In the genomic region with DNA sequence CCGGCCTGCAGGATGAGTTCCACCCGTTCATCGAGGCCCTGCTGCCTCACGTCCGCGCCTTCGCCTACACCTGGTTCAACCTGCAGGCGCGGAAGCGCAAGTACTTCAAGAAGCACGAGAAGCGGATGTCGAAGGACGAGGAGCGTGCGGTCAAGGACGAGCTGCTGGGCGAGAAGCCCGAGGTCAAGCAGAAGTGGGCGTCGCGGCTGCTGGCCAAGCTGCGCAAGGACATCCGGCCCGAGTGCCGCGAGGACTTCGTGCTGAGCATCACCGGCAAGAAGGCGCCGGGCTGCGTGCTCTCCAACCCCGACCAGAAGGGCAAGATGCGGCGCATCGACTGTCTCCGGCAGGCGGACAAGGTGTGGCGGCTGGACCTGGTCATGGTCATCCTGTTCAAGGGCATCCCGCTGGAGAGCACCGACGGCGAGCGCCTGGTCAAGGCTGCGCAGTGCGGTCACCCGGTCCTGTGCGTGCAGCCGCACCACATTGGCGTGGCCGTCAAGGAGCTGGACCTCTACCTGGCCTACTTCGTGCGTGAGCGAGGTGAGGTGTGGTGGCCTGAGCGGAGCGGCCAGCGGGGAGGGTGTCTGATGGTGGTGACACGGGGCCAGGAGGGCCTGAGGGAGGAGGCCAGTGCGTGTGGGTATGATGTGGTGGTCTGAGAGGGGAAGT, we compare ENCODE assay signal across 1 cellular context.
TF ChIP-seq lines count a peak whose summit lies in the region.

No MANE protein-coding gene starts in this region.

TF ChIP-seq in liver, 16 proteins besides CTCF, POLR2A, EP300 and RAD21 (continued from another document):
- no peak for TF ChIP-seq REST (IDR thresholded peaks at IDR 0.05)
- TF ChIP-seq MAX (IDR thresholded peaks at IDR 0.05), result no peak
- no peak for TF ChIP-seq GABPA (IDR thresholded peaks at IDR 0.05 in 1 of 2, conservative IDR thresholded peaks at IDR 0.05 in 1 of 2)
- TF ChIP-seq FOXA2 (IDR thresholded peaks at IDR 0.05), result no peak
- TF ChIP-seq HNF4A (conservative IDR thresholded peaks at IDR 0.05), result no peak
- no peak for TF ChIP-seq EGR1 (IDR thresholded peaks at IDR 0.05; ENCODE audit: low read depth in 2 of 2)
- TF ChIP-seq FOXA1 (IDR thresholded peaks at IDR 0.05), result no peak
- TF ChIP-seq, protein P1, sequence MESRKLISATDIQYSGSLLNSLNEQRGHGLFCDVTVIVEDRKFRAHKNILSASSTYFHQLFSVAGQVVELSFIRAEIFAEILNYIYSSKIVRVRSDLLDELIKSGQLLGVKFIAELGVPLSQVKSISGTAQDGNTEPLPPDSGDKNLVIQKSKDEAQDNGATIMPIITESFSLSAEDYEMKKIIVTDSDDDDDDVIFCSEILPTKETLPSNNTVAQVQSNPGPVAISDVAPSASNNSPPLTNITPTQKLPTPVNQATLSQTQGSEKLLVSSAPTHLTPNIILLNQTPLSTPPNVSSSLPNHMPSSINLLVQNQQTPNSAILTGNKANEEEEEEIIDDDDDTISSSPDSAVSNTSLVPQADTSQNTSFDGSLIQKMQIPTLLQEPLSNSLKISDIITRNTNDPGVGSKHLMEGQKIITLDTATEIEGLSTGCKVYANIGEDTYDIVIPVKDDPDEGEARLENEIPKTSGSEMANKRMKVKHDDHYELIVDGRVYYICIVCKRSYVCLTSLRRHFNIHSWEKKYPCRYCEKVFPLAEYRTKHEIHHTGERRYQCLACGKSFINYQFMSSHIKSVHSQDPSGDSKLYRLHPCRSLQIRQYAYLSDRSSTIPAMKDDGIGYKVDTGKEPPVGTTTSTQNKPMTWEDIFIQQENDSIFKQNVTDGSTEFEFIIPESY (IDR thresholded peaks at IDR 0.05), result no peak
- no peak for TF ChIP-seq HNF4G (IDR thresholded peaks at IDR 0.05)
